9 cellular contexts compared by ENCODE assay signal in the genomic region with DNA sequence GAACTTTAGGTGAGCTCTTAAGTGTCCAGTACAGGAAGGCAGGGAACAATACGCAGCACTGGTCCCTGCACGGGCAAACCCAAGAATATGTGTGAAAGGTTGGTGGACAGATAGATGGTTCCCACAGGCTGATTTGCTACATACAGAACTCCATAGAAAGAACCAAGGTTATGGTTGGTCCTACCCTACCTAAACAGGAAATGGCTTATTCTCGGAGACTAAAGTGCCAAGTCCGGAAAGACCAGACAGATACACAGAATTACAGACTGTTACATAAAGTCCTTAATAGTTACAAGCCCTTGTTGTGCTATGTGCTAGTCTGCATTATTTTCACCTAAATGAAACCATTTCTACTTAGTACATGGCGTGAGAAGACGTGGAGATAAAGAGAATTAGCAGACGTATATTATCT. TPM values are rescaled to one million over a fixed set of nuclear protein-coding genes. Genes with fewer than 3 reads are reported as not detected.
DNase-seq lines count a peak whose midpoint lies in the region; ATAC-seq, FAIRE-seq and TF ChIP-seq lines count a peak whose summit lies in the region.
"Had no signal": no experiment of that assay in that cellular context is flagged by ENCODE, and none has a peak within 500 bp of the region (broad histone marks: within the 10 kb centered on the region; RNA-seq: fewer than 3 reads in every experiment).

No MANE protein-coding gene starts in this region.

- dilution Hi-C loops in keratinocyte (cut with MboI; ENCODE audit: extremely low pct_ligation_motif_present, low sequenced_read_pairs), result no loop called here

- in situ Hi-C loops in astrocyte of the cerebellum (cut with HindIII; ENCODE audit: low sequenced_read_pairs), result no loop called here

- H2AFZ ChIP-seq in keratinocyte (ENCODE audit: control insufficient read depth, low read length), result no peak overlapping the region

- FAIRE-seq in keratinocyte (lab: Jason Lieb, UNC), result peak; percentile 51
- FAIRE-seq: frontal cortex had no signal

- H3K4me3 ChIP-seq in astrocyte of the cerebellum (ENCODE audit: low read depth, low read length), result peak overlapping the region; percentile 82
- peak overlapping the region; percentile 76 to 84 (median 83) for H3K4me3 ChIP-seq in keratinocyte (ENCODE audit: control insufficient read depth in 2 of 3, extremely low read depth in 1 of 3, insufficient read depth in 2 of 3, low read depth in 1 of 3, low read length in 3 of 3)
- peak overlapping the region; percentile 72 to 95 (median 89) for H3K4me3 ChIP-seq in subcutaneous abdominal adipose tissue (ENCODE audit: low read depth in 1 of 5, low read length in 5 of 5)

- DNase-seq in SIG-M5 treated with dmso at 0.1 percent for 504 hours (lab: John Stamatoyannopoulos, UW; ENCODE audit: unreplicated experiment) (peak; percentile 28), SIG-M5 (lab: John Stamatoyannopoulos, UW) (no peak), MV-4-11 (lab: John Stamatoyannopoulos, UW) (peak; percentile 17), astrocyte of the cerebellum (ENCODE audit: low read depth) (no peak), keratinocyte (ENCODE audit: low read depth, low spot score) (no peak)

- no peaks in the 10 kb centered on the region for H3K9me3 ChIP-seq in keratinocyte (ENCODE audit: control insufficient read depth, low read depth, low read length)
- H3K9me3 ChIP-seq in subcutaneous abdominal adipose tissue (ENCODE audit: control insufficient read depth in 5 of 5, low read length in 5 of 5), result no peaks in the 10 kb centered on the region

- peaks cover 41% of the 10 kb centered on the region for H3K4me1 ChIP-seq in keratinocyte (ENCODE audit: control insufficient read depth, extremely low read depth, insufficient read depth, low read length)
- peaks cover 0 to 31% (median 25%) of the 10 kb centered on the region in 5 donors for H3K4me1 ChIP-seq in subcutaneous abdominal adipose tissue (ENCODE audit: control insufficient read depth in 5 of 5, insufficient read depth in 5 of 5, low read length in 5 of 5)

- TF ChIP-seq CTCF in astrocyte of the cerebellum (IDR thresholded peaks at IDR 0.05; ENCODE audit: low read depth, low read length, missing control alignments) (no peak), keratinocyte (optimal IDR thresholded peaks at IDR 0.05 in 1 of 3, IDR thresholded peaks at IDR 0.05 in 1 of 3, conservative IDR thresholded peaks at IDR 0.05 in 1 of 3; ENCODE audit: extremely low read depth in 1 of 3, insufficient read depth in 2 of 3, low read length in 3 of 3) (no peak)

- peaks cover 58% of the 10 kb centered on the region for H3K79me2 ChIP-seq in keratinocyte (ENCODE audit: control insufficient read depth, insufficient read depth, low read length)

- no peak for ATAC-seq in GM18498 (IDR thresholded peaks at IDR 0.05; ENCODE audit: unreplicated experiment)
- no peak for ATAC-seq in GM19035 (IDR thresholded peaks at IDR 0.05; ENCODE audit: unreplicated experiment)

- H3K9me1 ChIP-seq in keratinocyte (ENCODE audit: control insufficient read depth, extremely low read depth, insufficient read depth, low read length), result no peaks in the 10 kb centered on the region

- H3K36me3 ChIP-seq in keratinocyte (ENCODE audit: control insufficient read depth in 2 of 2, extremely low read depth in 1 of 2, insufficient read depth in 2 of 2, low read length in 2 of 2) (no peaks in the 10 kb centered on the region), subcutaneous abdominal adipose tissue (ENCODE audit: control insufficient read depth in 5 of 5, insufficient read depth in 5 of 5, low read length in 5 of 5) (no peaks in the 10 kb centered on the region)

- peak overlapping the region; percentile 97 for H3K27ac ChIP-seq in keratinocyte (ENCODE audit: control insufficient read depth, insufficient read depth, low read length)
- H3K27ac ChIP-seq in subcutaneous abdominal adipose tissue (ENCODE audit: low read depth, low read length), result peak overlapping the region; percentile 95

- H3K4me2 ChIP-seq in keratinocyte (ENCODE audit: control insufficient read depth, extremely low read depth, insufficient read depth, low read depth, low read length), result peak overlapping the region; percentile 88

- H4K20me1 ChIP-seq in keratinocyte (ENCODE audit: control insufficient read depth, extremely low read depth, insufficient read depth, low read length), result no peaks in the 10 kb centered on the region

- H3K27me3 ChIP-seq in keratinocyte (ENCODE audit: control insufficient read depth, extremely low read depth, insufficient read depth, low read length) (no peaks in the 10 kb centered on the region), subcutaneous abdominal adipose tissue (ENCODE audit: control insufficient read depth in 5 of 5, insufficient read depth in 4 of 5, low read length in 5 of 5) (no peaks in the 10 kb centered on the region)

- peak overlapping the region; percentile 98 for H3K9ac ChIP-seq in keratinocyte (ENCODE audit: control insufficient read depth, extremely low read depth, insufficient read depth, low read length)
- peak overlapping the region; percentile 82 to 99 (median 93) for H3K9ac ChIP-seq in subcutaneous abdominal adipose tissue (ENCODE audit: low read length in 5 of 5)

RNA-seq across cellular contexts. Expression of a gene that starts 1.2 kb away (rescaled TPM):
- 28.9 to 56.4 TPM (median 42.6 TPM) in 3 replicates for polyA plus RNA-seq in keratinocyte
- polyA plus RNA-seq in keratinocyte (2011; ENCODE audit: low read depth), result 73.5 TPM
- 11.1 and 23.3 TPM in 2 replicates for polyA plus RNA-seq in keratinocyte (2011; cell fraction: cytosol; rRNA removed)
- 90.3 and 107 TPM in 2 replicates for polyA plus RNA-seq in keratinocyte (2011; cell fraction: nucleus; rRNA removed)
- 24.2 and 32.7 TPM in 2 replicates for polyA plus RNA-seq in keratinocyte (2012; ENCODE audit: low replicate concordance)
- 33.0 to 89.6 TPM (median 33.4 TPM) in 3 replicates for polyA minus RNA-seq in keratinocyte
- 16.7 TPM for polyA minus RNA-seq in keratinocyte (2011; cell fraction: cytosol; rRNA and poly(A)+ RNA removed)
- 58.5 and 130 TPM in 2 replicates for polyA minus RNA-seq in keratinocyte (2011; cell fraction: nucleus; rRNA and poly(A)+ RNA removed)

Comparison
In these comparisons a context has a peak if more than half of its experiments do, and no peak if none do; other contexts are left out.
1. DNase-seq: peak in SIG-M5 treated with dmso at 0.1 percent for 504 hours (single experiment) and MV-4-11 (single experiment); none in SIG-M5 (single experiment), astrocyte of the cerebellum (single experiment) and keratinocyte (single experiment).
2. Peak in every context shown above with its lines, with median percentiles within 50 percentile points of each other: H3K4me3 ChIP-seq.